Comparison of ENCODE assay signal across 2 cellular contexts in genomic region chr3:45683417-45684326, GRCh38.
TF ChIP-seq lines count a peak whose summit lies in the region.

No MANE protein-coding gene starts in this region.

TF ChIP-seq in GM23338, 12 proteins besides CTCF, POLR2A, EP300 and RAD21:
- TF ChIP-seq JUNB (IDR thresholded peaks at IDR 0.05; ENCODE audit: unreplicated experiment) (no peak), EZH2 (IDR thresholded peaks at IDR 0.05; ENCODE audit: low read depth, unreplicated experiment) (no peak), CREB1 (CRISPR knock-in tag; IDR thresholded peaks at IDR 0.05; ENCODE audit: low read depth) (no peak), POLR2AphosphoS5 (IDR thresholded peaks at IDR 0.05; ENCODE audit: low read depth) (no peak), ETS1 (IDR thresholded peaks at IDR 0.05) (no peak), ZNF331 (CRISPR knock-in tag; IDR thresholded peaks at IDR 0.05; ENCODE audit: low read depth) (no peak), STAT1 (IDR thresholded peaks at IDR 0.05; ENCODE audit: unreplicated experiment) (no peak), NANOG (IDR thresholded peaks at IDR 0.05; ENCODE audit: borderline replicate concordance) (no peak), EZH2phosphoT487 (IDR thresholded peaks at IDR 0.05; ENCODE audit: unreplicated experiment) (no peak), ZNF114 (CRISPR knock-in tag; IDR thresholded peaks at IDR 0.05) (no peak), ZNF462 (CRISPR knock-in tag; IDR thresholded peaks at IDR 0.05) (no peak), REST (IDR thresholded peaks at IDR 0.05; ENCODE audit: unreplicated experiment) (no peak)

TF ChIP-seq in GM12878, 131 proteins besides CTCF, POLR2A, EP300 and RAD21 (continued from another document):
- TF ChIP-seq NFIC (IDR thresholded peaks at IDR 0.05; ENCODE audit: low read depth, low read length): no peak
TF ChIP-seq in GM12878: peak in this region for 1.
